Comparison of ENCODE assay signal across 30 cellular contexts in genomic region chr9:19420877-19421276, GRCh38.
"Had no signal": no experiment of that assay in that cellular context is flagged by ENCODE, and none has a peak within 500 bp of the region (broad histone marks: within the 10 kb centered on the region; RNA-seq: fewer than 3 reads in every experiment).

No MANE protein-coding gene starts in this region.

- H3K4me3 ChIP-seq: adrenal gland, body of pancreas, breast epithelium, coronary artery, gastrocnemius medialis, heart left ventricle had no signal

- H3K27me3 ChIP-seq: adrenal gland, body of pancreas, breast epithelium, gastrocnemius medialis, heart left ventricle had no signal

- H3K36me3 ChIP-seq: adrenal gland, breast epithelium, gastrocnemius medialis had no signal

- H3K9me3 ChIP-seq: adrenal gland, body of pancreas, breast epithelium, gastrocnemius medialis, heart left ventricle had no signal

- DNase-seq: activated CD4-positive, alpha-beta memory T cell treated with anti-CD3 and anti-CD28 coated beads for 36 hours; activated CD4-positive, alpha-beta T cell treated with anti-CD3 and anti-CD28 coated beads for 36 hours; activated CD4-positive, alpha-beta T cell treated with anti-CD3 and anti-CD28 coated beads, Interleukin-2, amount 10 ng/mL, durations not matched to agents 24 days and 14 days; activated CD4-positive, CD25-positive, alpha-beta regulatory T cell; activated CD4-positive, CD25-positive, alpha-beta regulatory T cell treated with anti-CD3 and anti-CD28 coated beads, Interleukin-2, amount 50 U/mL, for 72 hours; activated CD8-positive, alpha-beta memory T cell treated with anti-CD3 and anti-CD28 coated beads, Interleukin-2, amount 10 ng/mL, durations not matched to agents 7 days and 5 days; activated CD8-positive, alpha-beta memory T cell treated with anti-CD3 and anti-CD28 coated beads, Interleukin-2, amount 50 U/mL, for 4 hours; activated CD8-positive, alpha-beta T cell treated with anti-CD3 and anti-CD28 coated beads, Interleukin-2, amount 10 ng/mL, durations not matched to agents 7 days and 5 days; activated effector memory CD4-positive, alpha-beta T cell treated with anti-CD3 and anti-CD28 coated beads, Interleukin-2, amount 50 U/mL, for 16 hours; activated naive CD4-positive, alpha-beta T cell treated with anti-CD3 and anti-CD28 coated beads for 36 hours; activated naive CD8-positive, alpha-beta T cell treated with anti-CD3 and anti-CD28 coated beads for 36 hours; activated naive CD8-positive, alpha-beta T cell treated with anti-CD3 and anti-CD28 coated beads, Interleukin-2, amount 50 U/mL, for 24 hours; activated T-cell treated with anti-CD3 and anti-CD28 coated beads, Interleukin-2, amount 50 U/mL, for 1 hour; activated T-cell treated with anti-CD3 and anti-CD28 coated beads, Interleukin-2, amount 50 U/mL, for 48 hours; adrenal gland; amygdala; aorta; body of pancreas; dermis blood vessel endothelial cell; effector CD4-positive, alpha-beta T cell; effector memory CD8-positive, alpha-beta T cell; foreskin fibroblast; gastrocnemius medialis; glutamatergic neuron; heart left ventricle; hypothalamus; T1000 had no signal

- H3K4me1 ChIP-seq: adrenal gland, body of pancreas, breast epithelium, gastrocnemius medialis had no signal

- H3K27ac ChIP-seq: adrenal gland, body of pancreas, breast epithelium, coronary artery, epithelial cell of prostate, gastrocnemius medialis, heart left ventricle had no signal

- ATAC-seq: activated CD4-positive, alpha-beta T cell treated with anti-CD3 and anti-CD28 coated beads for 36 hours; activated CD8-positive, alpha-beta memory T cell treated with anti-CD3 and anti-CD28 coated beads, Interleukin-2, amount 10 ng/mL, durations not matched to agents 7 days and 5 days; activated CD8-positive, alpha-beta T cell treated with anti-CD3 and anti-CD28 coated beads, Interleukin-2, amount 10 ng/mL, durations not matched to agents 7 days and 5 days; activated naive CD8-positive, alpha-beta T cell treated with anti-CD3 and anti-CD28 coated beads, Interleukin-2, amount 50 U/mL, for 24 hours; body of pancreas; effector memory CD8-positive, alpha-beta T cell; gastrocnemius medialis; heart left ventricle had no signal
